In the genomic region with DNA sequence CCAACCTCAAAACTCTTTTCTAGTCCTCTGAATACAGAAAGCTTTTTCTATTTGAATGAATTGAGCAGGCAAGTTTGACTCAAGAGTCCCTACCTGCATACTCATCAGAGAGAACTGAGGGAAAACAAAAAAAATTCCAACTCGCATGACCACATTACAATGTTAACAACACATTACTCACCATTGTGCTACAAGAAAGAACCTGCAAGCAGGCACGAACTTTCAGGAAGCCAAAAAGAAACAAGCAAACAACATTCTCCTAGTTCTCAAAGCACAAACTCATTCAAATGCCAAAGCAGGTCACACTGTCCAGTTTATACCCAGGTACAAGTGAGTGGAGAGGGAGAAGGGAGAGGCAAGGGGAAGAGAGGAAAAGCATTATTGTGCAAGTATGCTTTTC, we compare ENCODE assay signal across 1 cellular context.
TF ChIP-seq lines count a peak whose summit lies in the region.

No MANE protein-coding gene starts in this region.

TF ChIP-seq in SK-N-SH treated with all-trans-retinoic acid at 6 μM for 48 hours, 23 proteins besides CTCF, POLR2A, EP300 and RAD21 (continued from another document):
- TF ChIP-seq POU6F1 (CRISPR knock-in tag; IDR thresholded peaks at IDR 0.05; ENCODE audit: borderline replicate concordance, low read depth) = no peak
- no peak for TF ChIP-seq TSHZ2 (CRISPR knock-in tag; IDR thresholded peaks at IDR 0.05)
- no peak for TF ChIP-seq ZC3H10 (CRISPR knock-in tag; IDR thresholded peaks at IDR 0.05)
- TF ChIP-seq ZFP30 (CRISPR knock-in tag; IDR thresholded peaks at IDR 0.05) = no peak
- no peak for TF ChIP-seq TCF4 (CRISPR knock-in tag; IDR thresholded peaks at IDR 0.05; ENCODE audit: borderline replicate concordance)
- TF ChIP-seq RARB (CRISPR knock-in tag; IDR thresholded peaks at IDR 0.05) = no peak
- TF ChIP-seq PATZ1 (CRISPR knock-in tag; IDR thresholded peaks at IDR 0.05; ENCODE audit: borderline replicate concordance) = no peak
TF ChIP-seq in SK-N-SH treated with all-trans-retinoic acid at 6 μM for 48 hours: peak in this region for 0.
